In genomic region chr1:220280249-220280648, GRCh38 we compare ENCODE assay signal across 2 cellular contexts.
TF ChIP-seq lines count a peak whose summit lies in the region.

No MANE protein-coding gene starts in this region.

TF ChIP-seq in GM23338, 12 proteins besides CTCF, POLR2A, EP300 and RAD21:
- TF ChIP-seq REST (IDR thresholded peaks at IDR 0.05; ENCODE audit: unreplicated experiment) (no peak), EZH2phosphoT487 (IDR thresholded peaks at IDR 0.05; ENCODE audit: unreplicated experiment) (no peak), ZNF462 (CRISPR knock-in tag; IDR thresholded peaks at IDR 0.05) (no peak), JUNB (IDR thresholded peaks at IDR 0.05; ENCODE audit: unreplicated experiment) (no peak), ZNF114 (CRISPR knock-in tag; IDR thresholded peaks at IDR 0.05) (no peak), EZH2 (IDR thresholded peaks at IDR 0.05; ENCODE audit: low read depth, unreplicated experiment) (no peak), POLR2AphosphoS5 (IDR thresholded peaks at IDR 0.05; ENCODE audit: low read depth) (no peak), NANOG (IDR thresholded peaks at IDR 0.05; ENCODE audit: borderline replicate concordance) (no peak), ZNF331 (CRISPR knock-in tag; IDR thresholded peaks at IDR 0.05; ENCODE audit: low read depth) (no peak), STAT1 (IDR thresholded peaks at IDR 0.05; ENCODE audit: unreplicated experiment) (no peak), CREB1 (CRISPR knock-in tag; IDR thresholded peaks at IDR 0.05; ENCODE audit: low read depth) (no peak)
- TF ChIP-seq, protein P1, sequence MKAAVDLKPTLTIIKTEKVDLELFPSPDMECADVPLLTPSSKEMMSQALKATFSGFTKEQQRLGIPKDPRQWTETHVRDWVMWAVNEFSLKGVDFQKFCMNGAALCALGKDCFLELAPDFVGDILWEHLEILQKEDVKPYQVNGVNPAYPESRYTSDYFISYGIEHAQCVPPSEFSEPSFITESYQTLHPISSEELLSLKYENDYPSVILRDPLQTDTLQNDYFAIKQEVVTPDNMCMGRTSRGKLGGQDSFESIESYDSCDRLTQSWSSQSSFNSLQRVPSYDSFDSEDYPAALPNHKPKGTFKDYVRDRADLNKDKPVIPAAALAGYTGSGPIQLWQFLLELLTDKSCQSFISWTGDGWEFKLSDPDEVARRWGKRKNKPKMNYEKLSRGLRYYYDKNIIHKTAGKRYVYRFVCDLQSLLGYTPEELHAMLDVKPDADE (IDR thresholded peaks at IDR 0.05), result no peak

TF ChIP-seq in GM12878, 131 proteins besides CTCF, POLR2A, EP300 and RAD21 (continued from another document):
- no peak for TF ChIP-seq ZBTB4 (CRISPR knock-in tag; IDR thresholded peaks at IDR 0.05)
